ENCODE assay signal across 1 cellular context in genomic region chr2:200415455-200415854, GRCh38.
A peak's percentile ranks its signal among the peaks of the same experiment; 100 is the strongest.
TF ChIP-seq lines count a peak whose summit lies in the region.

No MANE protein-coding gene starts in this region.

TF ChIP-seq in SK-N-SH treated with all-trans-retinoic acid at 6 μM for 48 hours, 23 proteins besides CTCF, POLR2A, EP300 and RAD21 (continued from another document):
- TF ChIP-seq GLIS3 (CRISPR knock-in tag; IDR thresholded peaks at IDR 0.05) (no peak), ZFP3 (CRISPR knock-in tag; IDR thresholded peaks at IDR 0.05) (no peak), PPARA (CRISPR knock-in tag; IDR thresholded peaks at IDR 0.05; ENCODE audit: borderline replicate concordance) (no peak), PATZ1 (CRISPR knock-in tag; IDR thresholded peaks at IDR 0.05; ENCODE audit: borderline replicate concordance) (peak; percentile 43; the same call in 1 of the 2 replicates), ZFP30 (CRISPR knock-in tag; IDR thresholded peaks at IDR 0.05) (no peak), BACH2 (CRISPR knock-in tag; IDR thresholded peaks at IDR 0.05; ENCODE audit: borderline replicate concordance) (no peak), CSRNP3 (CRISPR knock-in tag; IDR thresholded peaks at IDR 0.05) (peak; percentile 64; the same call in 1 of the 2 replicates), CSDC2 (CRISPR knock-in tag; IDR thresholded peaks at IDR 0.05) (no peak), ISL1 (CRISPR knock-in tag; IDR thresholded peaks at IDR 0.05) (no peak; the same call in 1 of the 2 replicates), ESRRG (CRISPR knock-in tag; IDR thresholded peaks at IDR 0.05) (no peak), ZNF565 (CRISPR knock-in tag; conservative IDR thresholded peaks at IDR 0.05; ENCODE audit: low read depth) (no peak)
